Comparison of ENCODE assay signal across 18 cellular contexts in genomic region chr19:28126499-28126898, GRCh38.
A peak's percentile ranks its signal among the peaks of the same experiment; 100 is the strongest.
DNase-seq lines count a peak whose midpoint lies in the region; ATAC-seq and TF ChIP-seq lines count a peak whose summit lies in the region.
"Had no signal": no experiment of that assay in that cellular context is flagged by ENCODE, and none has a peak within 500 bp of the region (broad histone marks: within the 10 kb centered on the region; RNA-seq: fewer than 3 reads in every experiment).

No MANE protein-coding gene starts in this region.

- no peaks in the 10 kb centered on the region for H3K36me3 Mint-ChIP-seq in chondrocyte (ENCODE audit: low read depth)
- H3K36me3 Mint-ChIP-seq: CD8-positive, alpha-beta T cell had no signal

- intact Hi-C loops in left ventricle myocardium superior (cut with micrococcal nuclease) = no loop called here

- peak; percentile 29 for ATAC-seq in left ventricle myocardium superior
- ATAC-seq in esophagus mucosa = no peak
- ATAC-seq: CD8-positive, alpha-beta T cell; HepG2 had no signal

- H3K4me1 ChIP-seq in right atrium auricular region = no peaks in the 10 kb centered on the region
- H3K4me1 ChIP-seq: BLaER1 treated with 17β-estradiol and CSF1 and Interleukin-3, amounts not matched to agents 10 nM and 100 nM; HAP-1 had no signal

- no peak overlapping the region for H3K27ac ChIP-seq in right atrium auricular region
- H3K27ac ChIP-seq: BLaER1 treated with 17β-estradiol and CSF1 and Interleukin-3, amounts not matched to agents 10 nM and 100 nM; GM23248 had no signal

- no peak overlapping the region for H3K4me3 ChIP-seq in right atrium auricular region
- H3K4me3 ChIP-seq: BLaER1 treated with 17β-estradiol and CSF1 and Interleukin-3, amounts not matched to agents 10 nM and 100 nM; GM23248; HAP-1 had no signal

- H3K4me1 Mint-ChIP-seq in chondrocyte (ENCODE audit: low read depth) = peaks cover 27% of the 10 kb centered on the region
- H3K4me1 Mint-ChIP-seq: B cell had no signal

- H3K27ac Mint-ChIP-seq in chondrocyte (ENCODE audit: unreplicated experiment) = peak overlapping the region; percentile 60
- H3K27ac Mint-ChIP-seq: B cell; CD8-positive, alpha-beta T cell had no signal

- H3K9me3 Mint-ChIP-seq in chondrocyte (ENCODE audit: low read depth) = peaks cover 3% of the 10 kb centered on the region

- H3K27me3 Mint-ChIP-seq in chondrocyte (ENCODE audit: low read depth) = no peaks in the 10 kb centered on the region
- H3K27me3 Mint-ChIP-seq: B cell had no signal

- TF ChIP-seq CTCF in right atrium auricular region (IDR thresholded peaks at IDR 0.05) = no peak
- TF ChIP-seq CTCF in chondrocyte (IDR thresholded peaks at IDR 0.05) = no peak

- H3K36me3 ChIP-seq in right atrium auricular region = no peaks in the 10 kb centered on the region
- H3K36me3 ChIP-seq: BLaER1 treated with 17β-estradiol and CSF1 and Interleukin-3, amounts not matched to agents 10 nM and 100 nM; HAP-1 had no signal

- H3K4me3 Mint-ChIP-seq in chondrocyte (ENCODE audit: unreplicated experiment) = no peak overlapping the region
- H3K4me3 Mint-ChIP-seq: B cell; CD8-positive, alpha-beta T cell had no signal

- no peaks in the 10 kb centered on the region for H3K27me3 ChIP-seq in right atrium auricular region
- H3K27me3 ChIP-seq: BLaER1 treated with 17β-estradiol and CSF1 and Interleukin-3, amounts not matched to agents 10 nM and 100 nM had no signal

- DNase-seq in left ventricle myocardium superior = no peak
- no peak for DNase-seq in right atrium auricular region (ENCODE audit: low spot score)
- no peak for DNase-seq in chondrocyte (ENCODE audit: low spot score)
- DNase-seq in stromal cell of bone marrow (ENCODE audit: low read depth) = peak; percentile 3
- no peak for DNase-seq in DMS 273 treated with DMSO at 0.1 percent for 48 hours (lab: John Stamatoyannopoulos, UW)
- no peak for DNase-seq in amygdala (lab: John Stamatoyannopoulos, UW)
- DNase-seq: 8988T; Calu3; CD8-positive, alpha-beta T cell; DMS53; DND-41; EL; GM23248 had no signal

- H3K9me3 ChIP-seq in right atrium auricular region = no peaks in the 10 kb centered on the region
- H3K9me3 ChIP-seq: BLaER1 treated with 17β-estradiol and CSF1 and Interleukin-3, amounts not matched to agents 10 nM and 100 nM had no signal
